ENCODE assay signal across 1 cellular context in genomic region chr1:43134068-43134467, GRCh38.
TF ChIP-seq lines count a peak whose summit lies in the region.

No MANE protein-coding gene starts in this region.

TF ChIP-seq in HepG2, 621 proteins besides CTCF, POLR2A, EP300 and RAD21:
- no peak for TF ChIP-seq ZFP1 (CRISPR knock-in tag; IDR thresholded peaks at IDR 0.05)
- no peak for TF ChIP-seq KMT2A (CRISPR knock-in tag; IDR thresholded peaks at IDR 0.05)
- no peak for TF ChIP-seq CREB1 (IDR thresholded peaks at IDR 0.05)
- TF ChIP-seq CREB1 (CRISPR knock-in tag; IDR thresholded peaks at IDR 0.05) = no peak
- TF ChIP-seq ZBTB46 (CRISPR knock-in tag; IDR thresholded peaks at IDR 0.05; ENCODE audit: borderline replicate concordance) = no peak
- TF ChIP-seq HMG20A (CRISPR knock-in tag; IDR thresholded peaks at IDR 0.05; ENCODE audit: borderline replicate concordance) = no peak
- TF ChIP-seq ZEB1 (IDR thresholded peaks at IDR 0.05; ENCODE audit: insufficient replicate concordance, low read depth) = no peak
- no peak for TF ChIP-seq ZNF30 (CRISPR knock-in tag; IDR thresholded peaks at IDR 0.05)
- TF ChIP-seq ZFP82 (CRISPR knock-in tag; IDR thresholded peaks at IDR 0.05; ENCODE audit: borderline replicate concordance) = no peak
- no peak for TF ChIP-seq ELF4 (CRISPR knock-in tag; IDR thresholded peaks at IDR 0.05; ENCODE audit: borderline replicate concordance)
- no peak for TF ChIP-seq SOX13 (IDR thresholded peaks at IDR 0.05)
- peak in 1 of 2 experiments; percentile 58; a peak in 1 of 4 replicates for TF ChIP-seq SOX13 (CRISPR knock-in tag; conservative IDR thresholded peaks at IDR 0.05 in 1 of 2, IDR thresholded peaks at IDR 0.05 in 1 of 2)
- TF ChIP-seq TMF1 (CRISPR knock-in tag; IDR thresholded peaks at IDR 0.05; ENCODE audit: low read depth) = no peak
- TF ChIP-seq HNF4G (IDR thresholded peaks at IDR 0.05; ENCODE audit: borderline replicate concordance, low read depth, low read length) = no peak
- TF ChIP-seq HNF4G (CRISPR knock-in tag; IDR thresholded peaks at IDR 0.05; ENCODE audit: borderline replicate concordance, low read depth) = no peak
- TF ChIP-seq ZFYVE20 (CRISPR knock-in tag; IDR thresholded peaks at IDR 0.05; ENCODE audit: borderline replicate concordance, low read depth) = no peak
- TF ChIP-seq PCBP2 (optimal IDR thresholded peaks at IDR 0.05; ENCODE audit: low read depth, low read length, poor library complexity, severe bottlenecking) = no peak
- no peak for TF ChIP-seq NCOA5 (CRISPR knock-in tag; IDR thresholded peaks at IDR 0.05)
- TF ChIP-seq ZNF891 (CRISPR knock-in tag; IDR thresholded peaks at IDR 0.05) = no peak
- TF ChIP-seq GATAD1 (CRISPR knock-in tag; IDR thresholded peaks at IDR 0.05) = no peak
- no peak for TF ChIP-seq SAFB2 (CRISPR knock-in tag; IDR thresholded peaks at IDR 0.05; ENCODE audit: borderline replicate concordance, low read depth)
- no peak for TF ChIP-seq BRD4 (CRISPR knock-in tag; IDR thresholded peaks at IDR 0.05)
- no peak for TF ChIP-seq SOX6 (IDR thresholded peaks at IDR 0.05)
- TF ChIP-seq SOX6 (CRISPR knock-in tag; IDR thresholded peaks at IDR 0.05) = peak; percentile 33; the same call in 1 of the 2 replicates
- TF ChIP-seq ETV5 (CRISPR knock-in tag; IDR thresholded peaks at IDR 0.05; ENCODE audit: borderline replicate concordance) = no peak
- TF ChIP-seq ZNF326 (CRISPR knock-in tag; IDR thresholded peaks at IDR 0.05; ENCODE audit: borderline replicate concordance) = no peak
- TF ChIP-seq SCMH1 (CRISPR knock-in tag; IDR thresholded peaks at IDR 0.05; ENCODE audit: borderline replicate concordance) = no peak
- TF ChIP-seq ZNF337 (CRISPR knock-in tag; IDR thresholded peaks at IDR 0.05; ENCODE audit: borderline replicate concordance, low read depth) = no peak
- TF ChIP-seq ZBTB1 (CRISPR knock-in tag; IDR thresholded peaks at IDR 0.05; ENCODE audit: borderline replicate concordance) = no peak
- TF ChIP-seq MAFK (conservative IDR thresholded peaks at IDR 0.05 in 1 of 2, IDR thresholded peaks at IDR 0.05 in 1 of 2; ENCODE audit: low read length in 2 of 2) = peak; percentile 18 to 55; a peak in 3 of 4 replicates
- TF ChIP-seq SSRP1 (CRISPR knock-in tag; IDR thresholded peaks at IDR 0.05) = no peak
- TF ChIP-seq TEAD3 (CRISPR knock-in tag; optimal IDR thresholded peaks at IDR 0.05; ENCODE audit: borderline replicate concordance) = peak; percentile 93
- no peak for TF ChIP-seq ZNF232 (CRISPR knock-in tag; IDR thresholded peaks at IDR 0.05; ENCODE audit: borderline replicate concordance)
- TF ChIP-seq SOX5 (CRISPR knock-in tag; IDR thresholded peaks at IDR 0.05; ENCODE audit: borderline replicate concordance) = peak; percentile 39; the same call in 1 of the 2 replicates
- TF ChIP-seq NFE2L2 (IDR thresholded peaks at IDR 0.05; ENCODE audit: low read length) = no peak
- TF ChIP-seq ZNF230 (CRISPR knock-in tag; IDR thresholded peaks at IDR 0.05) = no peak
- no peak for TF ChIP-seq ZNF501 (CRISPR knock-in tag; IDR thresholded peaks at IDR 0.05)
- peak; percentile 85 for TF ChIP-seq ZNF792 (CRISPR knock-in tag; IDR thresholded peaks at IDR 0.05)
- no peak for TF ChIP-seq ZNF644 (CRISPR knock-in tag; IDR thresholded peaks at IDR 0.05; ENCODE audit: low read depth)
- no peak for TF ChIP-seq GMEB1 (CRISPR knock-in tag; IDR thresholded peaks at IDR 0.05; ENCODE audit: borderline replicate concordance)
- no peak for TF ChIP-seq PHB2 (IDR thresholded peaks at IDR 0.05; ENCODE audit: partially characterized antibody)
- peak; percentile 54; the same call in 1 of the 2 replicates for TF ChIP-seq MAFF (IDR thresholded peaks at IDR 0.05; ENCODE audit: low read depth, low read length)
- no peak for TF ChIP-seq ZBED4 (CRISPR knock-in tag; IDR thresholded peaks at IDR 0.05; ENCODE audit: borderline replicate concordance)
- TF ChIP-seq SAP130 (CRISPR knock-in tag; IDR thresholded peaks at IDR 0.05; ENCODE audit: low read depth) = 0 out of 2 replicates have a peak, but pooled peaks have one; percentile 23
